ENCODE assay signal across 1 cellular context in the genomic region with DNA sequence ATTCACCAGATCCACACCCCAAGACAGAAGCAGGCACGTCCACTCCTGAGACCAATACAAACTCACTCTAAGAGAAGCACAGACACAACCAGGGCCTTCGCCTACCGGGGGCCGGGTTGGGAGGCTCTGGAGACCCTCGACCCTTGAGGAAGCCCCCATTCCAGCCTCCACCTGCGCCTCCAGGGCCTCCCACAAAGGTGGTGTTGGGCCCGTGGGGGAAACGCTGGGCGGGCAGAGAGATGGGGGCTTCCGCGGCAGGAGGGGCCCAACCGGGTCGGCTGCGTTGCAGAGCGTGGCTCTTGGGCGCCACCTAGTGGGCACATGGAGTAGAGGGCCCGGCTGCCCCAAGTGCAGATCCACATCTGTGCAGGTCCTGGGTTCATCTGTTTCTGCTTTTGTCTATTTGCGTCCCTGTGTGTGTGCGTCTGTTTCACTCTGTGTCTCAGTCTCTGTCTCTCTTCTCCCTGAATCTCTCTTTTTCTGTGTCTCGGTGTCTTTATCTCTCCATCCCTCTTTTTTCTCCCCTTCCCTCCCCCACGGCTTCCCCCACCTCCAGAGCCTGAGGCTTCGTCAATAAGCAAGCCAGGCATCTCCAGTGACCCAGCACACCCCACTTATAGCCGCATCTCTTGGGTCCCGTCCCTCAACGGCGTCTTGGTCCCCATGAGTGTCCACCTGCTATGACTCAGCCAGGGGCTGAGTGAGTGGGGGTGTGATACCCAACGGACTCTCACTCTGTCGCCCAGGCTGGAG.
TF ChIP-seq lines count a peak whose summit lies in the region.

No MANE protein-coding gene starts in this region.

TF ChIP-seq in K562, 482 proteins besides CTCF, POLR2A, EP300 and RAD21 (continued from another document and continues in another):
- TF ChIP-seq MEF2A (IDR thresholded peaks at IDR 0.05; ENCODE audit: control insufficient read depth, low read depth, low read length) (no peak), FOXK2 (conservative IDR thresholded peaks at IDR 0.05 in 1 of 2, IDR thresholded peaks at IDR 0.05 in 1 of 2; ENCODE audit: low read depth in 2 of 2) (no peak), ZBED1 (IDR thresholded peaks at IDR 0.05) (no peak), MCM2 (IDR thresholded peaks at IDR 0.05; ENCODE audit: low read depth) (no peak), ZNF175 (CRISPR knock-in tag; IDR thresholded peaks at IDR 0.05; ENCODE audit: low read depth) (no peak), POU5F1 (IDR thresholded peaks at IDR 0.05; ENCODE audit: borderline replicate concordance, low read depth, low read length, partially characterized antibody) (no peak), WHSC1 (IDR thresholded peaks at IDR 0.05; ENCODE audit: low read length) (no peak), E2F5 (CRISPR knock-in tag; IDR thresholded peaks at IDR 0.05) (0 out of 2 replicates have a peak, but pooled peaks have one; percentile 11), NONO (IDR thresholded peaks at IDR 0.05; ENCODE audit: low read depth in 2 of 2, low read length in 1 of 2) (no peak), ZNF830 (CRISPR knock-in tag; IDR thresholded peaks at IDR 0.05) (no peak), SLC30A9 (CRISPR knock-in tag; IDR thresholded peaks at IDR 0.05) (no peak), HDAC3 (IDR thresholded peaks at IDR 0.05; ENCODE audit: borderline replicate concordance, partially characterized antibody) (no peak), TEAD2 (tag; IDR thresholded peaks at IDR 0.05) (no peak), ARID3A (IDR thresholded peaks at IDR 0.05; ENCODE audit: borderline replicate concordance, low read depth, low read length) (no peak), FOXK1 (CRISPR knock-in tag; IDR thresholded peaks at IDR 0.05; ENCODE audit: borderline replicate concordance) (no peak), XRCC4 (IDR thresholded peaks at IDR 0.05; ENCODE audit: extremely low read depth, insufficient read depth, insufficient read length) (no peak), ZNF696 (CRISPR knock-in tag; conservative IDR thresholded peaks at IDR 0.05) (no peak), MAZ (CRISPR knock-in tag; conservative IDR thresholded peaks at IDR 0.05 in 1 of 2, IDR thresholded peaks at IDR 0.05 in 1 of 2) (peak in 1 of 2 experiments; percentile 68; a peak in 2 of 4 replicates), GATA2 (CRISPR knock-in tag; IDR thresholded peaks at IDR 0.05) (no peak), BRD4 (IDR thresholded peaks at IDR 0.05) (no peak), SIX5 (IDR thresholded peaks at IDR 0.05; ENCODE audit: borderline replicate concordance in 1 of 2, insufficient read depth in 1 of 2, low read depth in 1 of 2, low read length in 2 of 2) (no peak), SMC3 (conservative IDR thresholded peaks at IDR 0.05; ENCODE audit: insufficient read depth, low read depth, low read length) (peak; percentile 66), ZNF316 (IDR thresholded peaks at IDR 0.05) (no peak), ZBTB1 (CRISPR knock-in tag; IDR thresholded peaks at IDR 0.05; ENCODE audit: borderline replicate concordance, low read depth) (no peak), KLF10 (CRISPR knock-in tag; IDR thresholded peaks at IDR 0.05) (no peak), TFAM (CRISPR knock-in tag; conservative IDR thresholded peaks at IDR 0.05) (no peak), BHLHE40 (IDR thresholded peaks at IDR 0.05; ENCODE audit: low read length) (no peak), ZNF239 (CRISPR knock-in tag; IDR thresholded peaks at IDR 0.05) (no peak), CXXC5 (CRISPR knock-in tag; IDR thresholded peaks at IDR 0.05) (peak; percentile 50), ZBTB7A (IDR thresholded peaks at IDR 0.05; ENCODE audit: borderline replicate concordance, control insufficient read depth, low read depth, low read length) (peak; percentile 91), SMARCC2 (IDR thresholded peaks at IDR 0.05; ENCODE audit: low read depth) (no peak), DPF2 (IDR thresholded peaks at IDR 0.05) (no peak), UBTF (IDR thresholded peaks at IDR 0.05; ENCODE audit: borderline replicate concordance in 1 of 2, low read depth in 2 of 2, low read length in 2 of 2) (no peak), STAT5B (CRISPR knock-in tag; IDR thresholded peaks at IDR 0.05) (no peak), CBX2 (IDR thresholded peaks at IDR 0.05; ENCODE audit: insufficient read depth, low read length, poor library complexity, severe bottlenecking) (no peak), TCF7L2 (IDR thresholded peaks at IDR 0.05; ENCODE audit: low read depth, low read length) (no peak), PURB (CRISPR knock-in tag; IDR thresholded peaks at IDR 0.05; ENCODE audit: low read depth) (no peak), ZNF445 (CRISPR knock-in tag; IDR thresholded peaks at IDR 0.05; ENCODE audit: low read depth) (no peak), TCF3 (CRISPR knock-in tag; IDR thresholded peaks at IDR 0.05) (no peak)
- TF ChIP-seq, protein P1, sequence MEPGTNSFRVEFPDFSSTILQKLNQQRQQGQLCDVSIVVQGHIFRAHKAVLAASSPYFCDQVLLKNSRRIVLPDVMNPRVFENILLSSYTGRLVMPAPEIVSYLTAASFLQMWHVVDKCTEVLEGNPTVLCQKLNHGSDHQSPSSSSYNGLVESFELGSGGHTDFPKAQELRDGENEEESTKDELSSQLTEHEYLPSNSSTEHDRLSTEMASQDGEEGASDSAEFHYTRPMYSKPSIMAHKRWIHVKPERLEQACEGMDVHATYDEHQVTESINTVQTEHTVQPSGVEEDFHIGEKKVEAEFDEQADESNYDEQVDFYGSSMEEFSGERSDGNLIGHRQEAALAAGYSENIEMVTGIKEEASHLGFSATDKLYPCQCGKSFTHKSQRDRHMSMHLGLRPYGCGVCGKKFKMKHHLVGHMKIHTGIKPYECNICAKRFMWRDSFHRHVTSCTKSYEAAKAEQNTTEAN (CRISPR knock-in tag; IDR thresholded peaks at IDR 0.05): no peak
- TF ChIP-seq, protein P2, sequence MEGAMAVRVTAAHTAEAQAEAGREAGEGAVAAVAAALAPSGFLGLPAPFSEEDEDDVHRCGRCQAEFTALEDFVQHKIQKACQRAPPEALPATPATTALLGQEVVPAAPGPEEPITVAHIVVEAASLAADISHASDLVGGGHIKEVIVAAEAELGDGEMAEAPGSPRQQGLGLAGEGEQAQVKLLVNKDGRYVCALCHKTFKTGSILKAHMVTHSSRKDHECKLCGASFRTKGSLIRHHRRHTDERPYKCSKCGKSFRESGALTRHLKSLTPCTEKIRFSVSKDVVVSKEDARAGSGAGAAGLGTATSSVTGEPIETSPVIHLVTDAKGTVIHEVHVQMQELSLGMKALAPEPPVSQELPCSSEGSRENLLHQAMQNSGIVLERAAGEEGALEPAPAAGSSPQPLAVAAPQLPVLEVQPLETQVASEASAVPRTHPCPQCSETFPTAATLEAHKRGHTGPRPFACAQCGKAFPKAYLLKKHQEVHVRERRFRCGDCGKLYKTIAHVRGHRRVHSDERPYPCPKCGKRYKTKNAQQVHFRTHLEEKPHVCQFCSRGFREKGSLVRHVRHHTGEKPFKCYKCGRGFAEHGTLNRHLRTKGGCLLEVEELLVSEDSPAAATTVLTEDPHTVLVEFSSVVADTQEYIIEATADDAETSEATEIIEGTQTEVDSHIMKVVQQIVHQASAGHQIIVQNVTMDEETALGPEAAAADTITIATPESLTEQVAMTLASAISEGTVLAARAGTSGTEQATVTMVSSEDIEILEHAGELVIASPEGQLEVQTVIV (CRISPR knock-in tag; IDR thresholded peaks at IDR 0.05; ENCODE audit: borderline replicate concordance): no peak
- TF ChIP-seq, protein P3, sequence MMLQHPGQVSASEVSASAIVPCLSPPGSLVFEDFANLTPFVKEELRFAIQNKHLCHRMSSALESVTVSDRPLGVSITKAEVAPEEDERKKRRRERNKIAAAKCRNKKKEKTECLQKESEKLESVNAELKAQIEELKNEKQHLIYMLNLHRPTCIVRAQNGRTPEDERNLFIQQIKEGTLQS (IDR thresholded peaks at IDR 0.05): no peak
- TF ChIP-seq, protein P3 (CRISPR knock-in tag; conservative IDR thresholded peaks at IDR 0.05): no peak
- TF ChIP-seq, protein P4, sequence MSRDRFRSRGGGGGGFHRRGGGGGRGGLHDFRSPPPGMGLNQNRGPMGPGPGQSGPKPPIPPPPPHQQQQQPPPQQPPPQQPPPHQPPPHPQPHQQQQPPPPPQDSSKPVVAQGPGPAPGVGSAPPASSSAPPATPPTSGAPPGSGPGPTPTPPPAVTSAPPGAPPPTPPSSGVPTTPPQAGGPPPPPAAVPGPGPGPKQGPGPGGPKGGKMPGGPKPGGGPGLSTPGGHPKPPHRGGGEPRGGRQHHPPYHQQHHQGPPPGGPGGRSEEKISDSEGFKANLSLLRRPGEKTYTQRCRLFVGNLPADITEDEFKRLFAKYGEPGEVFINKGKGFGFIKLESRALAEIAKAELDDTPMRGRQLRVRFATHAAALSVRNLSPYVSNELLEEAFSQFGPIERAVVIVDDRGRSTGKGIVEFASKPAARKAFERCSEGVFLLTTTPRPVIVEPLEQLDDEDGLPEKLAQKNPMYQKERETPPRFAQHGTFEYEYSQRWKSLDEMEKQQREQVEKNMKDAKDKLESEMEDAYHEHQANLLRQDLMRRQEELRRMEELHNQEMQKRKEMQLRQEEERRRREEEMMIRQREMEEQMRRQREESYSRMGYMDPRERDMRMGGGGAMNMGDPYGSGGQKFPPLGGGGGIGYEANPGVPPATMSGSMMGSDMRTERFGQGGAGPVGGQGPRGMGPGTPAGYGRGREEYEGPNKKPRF (IDR thresholded peaks at IDR 0.05; ENCODE audit: low read depth, low read length): no peak
- TF ChIP-seq, protein P5, sequence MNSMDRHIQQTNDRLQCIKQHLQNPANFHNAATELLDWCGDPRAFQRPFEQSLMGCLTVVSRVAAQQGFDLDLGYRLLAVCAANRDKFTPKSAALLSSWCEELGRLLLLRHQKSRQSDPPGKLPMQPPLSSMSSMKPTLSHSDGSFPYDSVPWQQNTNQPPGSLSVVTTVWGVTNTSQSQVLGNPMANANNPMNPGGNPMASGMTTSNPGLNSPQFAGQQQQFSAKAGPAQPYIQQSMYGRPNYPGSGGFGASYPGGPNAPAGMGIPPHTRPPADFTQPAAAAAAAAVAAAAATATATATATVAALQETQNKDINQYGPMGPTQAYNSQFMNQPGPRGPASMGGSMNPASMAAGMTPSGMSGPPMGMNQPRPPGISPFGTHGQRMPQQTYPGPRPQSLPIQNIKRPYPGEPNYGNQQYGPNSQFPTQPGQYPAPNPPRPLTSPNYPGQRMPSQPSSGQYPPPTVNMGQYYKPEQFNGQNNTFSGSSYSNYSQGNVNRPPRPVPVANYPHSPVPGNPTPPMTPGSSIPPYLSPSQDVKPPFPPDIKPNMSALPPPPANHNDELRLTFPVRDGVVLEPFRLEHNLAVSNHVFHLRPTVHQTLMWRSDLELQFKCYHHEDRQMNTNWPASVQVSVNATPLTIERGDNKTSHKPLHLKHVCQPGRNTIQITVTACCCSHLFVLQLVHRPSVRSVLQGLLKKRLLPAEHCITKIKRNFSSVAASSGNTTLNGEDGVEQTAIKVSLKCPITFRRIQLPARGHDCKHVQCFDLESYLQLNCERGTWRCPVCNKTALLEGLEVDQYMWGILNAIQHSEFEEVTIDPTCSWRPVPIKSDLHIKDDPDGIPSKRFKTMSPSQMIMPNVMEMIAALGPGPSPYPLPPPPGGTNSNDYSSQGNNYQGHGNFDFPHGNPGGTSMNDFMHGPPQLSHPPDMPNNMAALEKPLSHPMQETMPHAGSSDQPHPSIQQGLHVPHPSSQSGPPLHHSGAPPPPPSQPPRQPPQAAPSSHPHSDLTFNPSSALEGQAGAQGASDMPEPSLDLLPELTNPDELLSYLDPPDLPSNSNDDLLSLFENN (IDR thresholded peaks at IDR 0.05; ENCODE audit: low read depth in 2 of 2, low read length in 2 of 2): peak in 1 of 2 experiments; percentile 48; a peak in 1 of 4 replicates
